Comparison of ENCODE assay signal across 22 cellular contexts in the genomic region with DNA sequence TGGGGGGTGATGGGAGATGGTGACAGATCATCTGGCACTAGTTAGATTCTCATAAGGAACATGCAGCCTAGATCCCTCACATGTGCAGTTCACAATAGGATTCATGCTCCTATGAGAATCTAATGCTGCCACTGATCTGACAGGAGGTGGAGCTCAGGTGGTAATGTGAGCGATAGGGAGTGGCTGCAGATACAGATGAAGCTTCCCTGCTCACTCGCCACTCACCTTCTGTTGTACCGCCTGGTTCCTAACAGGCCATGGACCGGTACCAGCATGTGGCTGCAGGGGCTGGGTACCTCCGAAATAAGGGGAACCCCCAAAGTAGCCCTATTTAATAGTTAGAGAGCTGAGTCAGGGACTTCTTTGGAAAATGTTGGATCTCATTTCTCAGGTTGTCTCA.
A peak's percentile ranks its signal among the peaks of the same experiment; 100 is the strongest.
DNase-seq lines count a peak whose midpoint lies in the region; ATAC-seq and TF ChIP-seq lines count a peak whose summit lies in the region.
"Had no signal": no experiment of that assay in that cellular context is flagged by ENCODE, and none has a peak within 500 bp of the region (broad histone marks: within the 10 kb centered on the region; RNA-seq: fewer than 3 reads in every experiment).

No MANE protein-coding gene starts in this region.

- CTCF ChIA-PET in Calu3 (lab: Charles Lee): interaction anchor here (0.7 kb wide), 1 partner anchor 240 kb away, joined by 4 read pairs; no protein-coding TSS in a partner anchor
- CTCF ChIA-PET in activated naive CD4-positive, alpha-beta T cell treated with anti-CD3 and anti-CD28 coated beads for 36 hours (lab: Charles Lee): no interaction called here

- ATAC-seq in GM21526 (IDR thresholded peaks at IDR 0.05; ENCODE audit: low FRiP score, unreplicated experiment): no peak
- ATAC-seq in GM21515 (IDR thresholded peaks at IDR 0.05; ENCODE audit: unreplicated experiment): no peak
- ATAC-seq: GM12878 had no signal

- H3K27ac Mint-ChIP-seq in Calu3 (ENCODE audit: unreplicated experiment): peak overlapping the region; percentile 35
- no peak overlapping the region for H3K27ac Mint-ChIP-seq in activated naive CD4-positive, alpha-beta T cell treated with anti-CD3 and anti-CD28 coated beads for 36 hours
- H3K27ac Mint-ChIP-seq: CD14-positive monocyte; CD4-positive, alpha-beta memory T cell; CD4-positive, CD25-positive, alpha-beta regulatory T cell; CD8-positive, alpha-beta memory T cell had no signal

- BruUV-seq in Calu3 (replicated peaks; lab: Mats Ljungman, UMichigan): no TSS peak

- no peak for TF ChIP-seq CTCF in Calu3 (IDR thresholded peaks at IDR 0.05; ENCODE audit: unreplicated experiment)

- intact Hi-C loops in Calu3 (cut with micrococcal nuclease; ENCODE audit: unreplicated experiment): no loop called here
- intact Hi-C loops in activated naive CD4-positive, alpha-beta T cell treated with anti-CD3 and anti-CD28 coated beads for 36 hours (cut with micrococcal nuclease): no loop called here

- DNase-seq in Calu3: no peak
- peak; percentile 81 for DNase-seq in NCI-H226
- DNase-seq in activated naive CD4-positive, alpha-beta T cell treated with anti-CD3 and anti-CD28 coated beads for 36 hours: no peak
- DNase-seq: 8988T; ACHN; BE2C; C1 segment of cervical spinal cord; CD4-positive, alpha-beta memory T cell; CD4-positive, CD25-positive, alpha-beta regulatory T cell; CD8-positive, alpha-beta memory T cell; COR-L47; DMS 273 treated with DMSO at 0.1 percent for 48 hours; DMS153; DMS53; DMS79; DND-41; EL; GDM1 had no signal

- H3K9me3 Mint-ChIP-seq in Calu3 (ENCODE audit: low read depth, unreplicated experiment): no peaks in the 10 kb centered on the region
- no peaks in the 10 kb centered on the region for H3K9me3 Mint-ChIP-seq in activated naive CD4-positive, alpha-beta T cell treated with anti-CD3 and anti-CD28 coated beads for 36 hours
- H3K9me3 Mint-ChIP-seq: CD14-positive monocyte; CD4-positive, alpha-beta memory T cell; CD8-positive, alpha-beta memory T cell had no signal

- no peaks in the 10 kb centered on the region for H3K27me3 Mint-ChIP-seq in Calu3 (ENCODE audit: unreplicated experiment)
- H3K27me3 Mint-ChIP-seq in activated naive CD4-positive, alpha-beta T cell treated with anti-CD3 and anti-CD28 coated beads for 36 hours (ENCODE audit: low read depth): no peaks in the 10 kb centered on the region
- H3K27me3 Mint-ChIP-seq: CD4-positive, alpha-beta memory T cell; CD4-positive, CD25-positive, alpha-beta regulatory T cell had no signal

- H3K36me3 Mint-ChIP-seq in Calu3 (ENCODE audit: insufficient read depth, unreplicated experiment): peaks cover 12% of the 10 kb centered on the region
- H3K36me3 Mint-ChIP-seq in activated naive CD4-positive, alpha-beta T cell treated with anti-CD3 and anti-CD28 coated beads for 36 hours (ENCODE audit: low read depth): no peaks in the 10 kb centered on the region
- H3K36me3 Mint-ChIP-seq: CD14-positive monocyte; CD4-positive, alpha-beta memory T cell; CD4-positive, CD25-positive, alpha-beta regulatory T cell; CD8-positive, alpha-beta memory T cell had no signal

- peaks cover 27% of the 10 kb centered on the region for H3K4me1 Mint-ChIP-seq in Calu3 (ENCODE audit: low read depth, unreplicated experiment)
- H3K4me1 Mint-ChIP-seq in activated naive CD4-positive, alpha-beta T cell treated with anti-CD3 and anti-CD28 coated beads for 36 hours (ENCODE audit: low read depth): no peaks in the 10 kb centered on the region
- H3K4me1 Mint-ChIP-seq: CD4-positive, alpha-beta memory T cell; CD4-positive, CD25-positive, alpha-beta regulatory T cell; CD8-positive, alpha-beta memory T cell had no signal

- H3K4me3 Mint-ChIP-seq in Calu3 (ENCODE audit: low read depth, unreplicated experiment): no peak overlapping the region
- H3K4me3 Mint-ChIP-seq in activated naive CD4-positive, alpha-beta T cell treated with anti-CD3 and anti-CD28 coated beads for 36 hours: no peak overlapping the region
- H3K4me3 Mint-ChIP-seq: CD14-positive monocyte; CD4-positive, alpha-beta memory T cell; CD4-positive, CD25-positive, alpha-beta regulatory T cell; CD8-positive, alpha-beta memory T cell had no signal
